ENCODE assay signal across 1 cellular context in the genomic region with DNA sequence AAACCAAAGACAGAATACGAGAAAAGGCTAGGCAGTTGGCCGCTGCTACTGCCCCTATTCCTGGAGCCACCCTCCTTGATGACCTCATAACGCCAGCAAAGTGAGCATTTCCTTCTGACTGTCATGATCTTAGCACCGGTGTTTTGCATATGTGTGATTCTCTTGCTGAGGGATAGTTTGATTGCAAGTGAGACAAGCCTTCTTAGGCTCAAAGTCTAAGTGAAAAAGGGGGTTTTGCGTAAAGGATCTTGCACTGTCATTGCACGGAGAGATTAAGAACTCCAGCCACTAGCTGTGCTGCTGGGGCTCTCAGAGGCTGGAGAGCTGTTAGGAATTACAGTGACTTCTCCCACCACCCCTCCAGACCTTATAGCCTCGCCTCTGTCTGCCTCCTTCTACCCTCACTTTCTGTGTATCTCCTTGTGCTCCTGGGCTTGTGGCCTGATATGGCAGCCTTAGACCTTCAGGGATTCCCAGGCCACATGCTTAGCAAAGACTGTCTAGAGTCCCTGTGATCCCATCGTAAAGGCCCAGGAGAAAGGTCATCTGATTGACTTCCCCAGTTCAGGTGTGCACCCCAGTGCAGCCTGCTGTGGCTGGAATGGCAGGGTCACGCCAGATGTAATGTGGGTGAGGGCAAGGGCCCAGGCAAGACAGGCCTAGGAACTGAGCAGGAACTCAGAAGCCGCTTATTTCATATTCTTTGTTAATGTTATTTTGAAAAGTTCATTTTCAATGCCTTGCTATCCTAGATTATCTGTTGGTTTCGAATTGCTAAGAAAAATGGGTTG.
A peak's percentile ranks its signal among the peaks of the same experiment; 100 is the strongest.
TF ChIP-seq lines count a peak whose summit lies in the region.

No MANE protein-coding gene starts in this region.

TF ChIP-seq in HepG2, 621 proteins besides CTCF, POLR2A, EP300 and RAD21:
- 0 out of 2 replicates have a peak, but pooled peaks have one; percentile 29 for TF ChIP-seq ATF7 (IDR thresholded peaks at IDR 0.05)
- TF ChIP-seq ATF7 (CRISPR knock-in tag; IDR thresholded peaks at IDR 0.05), result no peak
- TF ChIP-seq, protein P1, sequence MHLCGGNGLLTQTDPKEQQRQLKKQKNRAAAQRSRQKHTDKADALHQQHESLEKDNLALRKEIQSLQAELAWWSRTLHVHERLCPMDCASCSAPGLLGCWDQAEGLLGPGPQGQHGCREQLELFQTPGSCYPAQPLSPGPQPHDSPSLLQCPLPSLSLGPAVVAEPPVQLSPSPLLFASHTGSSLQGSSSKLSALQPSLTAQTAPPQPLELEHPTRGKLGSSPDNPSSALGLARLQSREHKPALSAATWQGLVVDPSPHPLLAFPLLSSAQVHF (CRISPR knock-in tag; IDR thresholded peaks at IDR 0.05), result no peak
- TF ChIP-seq ZNF430 (CRISPR knock-in tag; IDR thresholded peaks at IDR 0.05), result no peak
- TF ChIP-seq, protein P2, sequence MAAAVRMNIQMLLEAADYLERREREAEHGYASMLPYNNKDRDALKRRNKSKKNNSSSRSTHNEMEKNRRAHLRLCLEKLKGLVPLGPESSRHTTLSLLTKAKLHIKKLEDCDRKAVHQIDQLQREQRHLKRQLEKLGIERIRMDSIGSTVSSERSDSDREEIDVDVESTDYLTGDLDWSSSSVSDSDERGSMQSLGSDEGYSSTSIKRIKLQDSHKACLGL (CRISPR knock-in tag; IDR thresholded peaks at IDR 0.05), result no peak
